Comparison of ENCODE assay signal across 9 cellular contexts in genomic region chr2:119222863-119223520, GRCh38. TPM values are rescaled to one million over a fixed set of nuclear protein-coding genes. Genes with fewer than 3 reads are reported as not detected.
A peak's percentile ranks its signal among the peaks of the same experiment; 100 is the strongest.
DNase-seq lines count a peak whose midpoint lies in the region; ATAC-seq and TF ChIP-seq lines count a peak whose summit lies in the region.
"Had no signal": no experiment of that assay in that cellular context is flagged by ENCODE, and none has a peak within 500 bp of the region (broad histone marks: within the 10 kb centered on the region; RNA-seq: fewer than 3 reads in every experiment).

No MANE protein-coding gene starts in this region.

- TF ChIP-seq CTCF in foreskin fibroblast (IDR thresholded peaks at IDR 0.05; ENCODE audit: low read depth, low read length) (no peak), progenitor cell of endocrine pancreas (IDR thresholded peaks at IDR 0.05; ENCODE audit: unreplicated experiment) (no peak)

- no peaks in the 10 kb centered on the region for H3K9me3 Mint-ChIP-seq in CD8-positive, alpha-beta memory T cell
- H3K9me3 Mint-ChIP-seq in progenitor cell of endocrine pancreas (ENCODE audit: low read depth) = no peaks in the 10 kb centered on the region

- H3K27ac ChIP-seq in CD8-positive, alpha-beta memory T cell (ENCODE audit: low read depth, low read length) = no peak overlapping the region
- H3K27ac ChIP-seq in SJSA1 = peak overlapping the region; percentile 28

- no peak for ATAC-seq in HG02938 (IDR thresholded peaks at IDR 0.05; ENCODE audit: unreplicated experiment)

- no peaks in the 10 kb centered on the region for H3K4me1 ChIP-seq in CD8-positive, alpha-beta memory T cell (ENCODE audit: insufficient read depth, low read length)
- H3K4me1 ChIP-seq in SJSA1 (replicated peaks) = peaks cover 43% of the 10 kb centered on the region

- POLR2A ChIA-PET in CD8-positive, alpha-beta memory T cell (lab: Charles Lee) = no interaction called here

- H3K4me1 Mint-ChIP-seq in CD8-positive, alpha-beta memory T cell = peaks cover 0 to 11% (median 1%) of the 10 kb centered on the region in 3 donors
- peaks cover 2% of the 10 kb centered on the region for H3K4me1 Mint-ChIP-seq in progenitor cell of endocrine pancreas (ENCODE audit: low read depth)

- no peaks in the 10 kb centered on the region for H3K36me3 Mint-ChIP-seq in CD8-positive, alpha-beta memory T cell
- no peaks in the 10 kb centered on the region for H3K36me3 Mint-ChIP-seq in progenitor cell of endocrine pancreas (ENCODE audit: insufficient read depth)

- H3K4me3 ChIP-seq in CD8-positive, alpha-beta memory T cell (ENCODE audit: low read length) = no peak overlapping the region
- H3K4me3 ChIP-seq in SJSA1 (peak overlapping the region; percentile 74), foreskin fibroblast (ENCODE audit: low read depth in 1 of 2, low read length in 2 of 2) (peak overlapping the region; percentile 60 to 68)

- peaks cover 21 to 50% of the 10 kb centered on the region in 2 donors for H3K27me3 Mint-ChIP-seq in CD8-positive, alpha-beta memory T cell
- H3K27me3 Mint-ChIP-seq in progenitor cell of endocrine pancreas = peaks cover 62% of the 10 kb centered on the region

- H3K36me3 ChIP-seq in CD8-positive, alpha-beta memory T cell (ENCODE audit: insufficient read depth, low read length) = no peaks in the 10 kb centered on the region
- H3K36me3 ChIP-seq in SJSA1 = peaks cover 4% of the 10 kb centered on the region; the same call in 1 of the 2 replicates
- H3K36me3 ChIP-seq: adrenal gland had no signal

- H3K4me3 Mint-ChIP-seq in CD8-positive, alpha-beta memory T cell = peak overlapping the region in 6 of 7 donors; percentile 41 to 63 (median 48)
- H3K4me3 Mint-ChIP-seq in progenitor cell of endocrine pancreas (ENCODE audit: low read depth) = peak overlapping the region; percentile 61

- peak overlapping the region in 1 of 8 donors; percentile 50 for H3K27ac Mint-ChIP-seq in CD8-positive, alpha-beta memory T cell
- no peak overlapping the region for H3K27ac Mint-ChIP-seq in progenitor cell of endocrine pancreas

- no peaks in the 10 kb centered on the region for H3K9me3 ChIP-seq in CD8-positive, alpha-beta memory T cell (ENCODE audit: low read length)
- no peaks in the 10 kb centered on the region for H3K9me3 ChIP-seq in SJSA1 (replicated peaks)
- H3K9me3 ChIP-seq: adrenal gland had no signal

- CTCF ChIA-PET in CD8-positive, alpha-beta memory T cell (lab: Charles Lee) = no interaction called here

- DNase-seq in CD8-positive, alpha-beta memory T cell = no peak
- DNase-seq in SJSA1 (ENCODE audit: low read depth in 1 of 2, low spot score in 2 of 2) = no peak
- no peak for DNase-seq in foreskin fibroblast
- no peak for DNase-seq in progenitor cell of endocrine pancreas (ENCODE audit: low spot score, unreplicated experiment)
- DNase-seq in NCI-H510A treated with DMSO at 0.1 percent for 48 hours (lab: John Stamatoyannopoulos, UW) = no peak
- no peak for DNase-seq in activated CD4-positive, alpha-beta T cell treated with anti-CD3 and anti-CD28 coated beads, Interleukin-2, amount 50 U/mL, for 1 hour
- no peak for DNase-seq in occipital lobe (lab: John Stamatoyannopoulos, UW)

- H3K27me3 ChIP-seq in CD8-positive, alpha-beta memory T cell (ENCODE audit: insufficient read depth, low read length, poor library complexity, severe bottlenecking) = no peaks in the 10 kb centered on the region
- no peaks in the 10 kb centered on the region for H3K27me3 ChIP-seq in SJSA1 (replicated peaks)
- H3K27me3 ChIP-seq: adrenal gland had no signal

RNA-seq across cellular contexts. Expression of gene STEAP3, which starts 0.6 kb away (rescaled TPM):
- under 1 TPM; 0.11 to 0.22 TPM for total RNA-seq in CD8-positive, alpha-beta memory T cell
- 0.41 TPM for polyA plus RNA-seq in CD8-positive, alpha-beta memory T cell
- 19.3 and 33.2 TPM in 2 replicates for total RNA-seq in SJSA1 (2014; rRNA removed; shearing (Covaris generic))
- 3.9 and 6.8 TPM in 2 replicates for total RNA-seq in progenitor cell of endocrine pancreas
- total RNA-seq in occipital lobe = not detected
